In the genomic region with DNA sequence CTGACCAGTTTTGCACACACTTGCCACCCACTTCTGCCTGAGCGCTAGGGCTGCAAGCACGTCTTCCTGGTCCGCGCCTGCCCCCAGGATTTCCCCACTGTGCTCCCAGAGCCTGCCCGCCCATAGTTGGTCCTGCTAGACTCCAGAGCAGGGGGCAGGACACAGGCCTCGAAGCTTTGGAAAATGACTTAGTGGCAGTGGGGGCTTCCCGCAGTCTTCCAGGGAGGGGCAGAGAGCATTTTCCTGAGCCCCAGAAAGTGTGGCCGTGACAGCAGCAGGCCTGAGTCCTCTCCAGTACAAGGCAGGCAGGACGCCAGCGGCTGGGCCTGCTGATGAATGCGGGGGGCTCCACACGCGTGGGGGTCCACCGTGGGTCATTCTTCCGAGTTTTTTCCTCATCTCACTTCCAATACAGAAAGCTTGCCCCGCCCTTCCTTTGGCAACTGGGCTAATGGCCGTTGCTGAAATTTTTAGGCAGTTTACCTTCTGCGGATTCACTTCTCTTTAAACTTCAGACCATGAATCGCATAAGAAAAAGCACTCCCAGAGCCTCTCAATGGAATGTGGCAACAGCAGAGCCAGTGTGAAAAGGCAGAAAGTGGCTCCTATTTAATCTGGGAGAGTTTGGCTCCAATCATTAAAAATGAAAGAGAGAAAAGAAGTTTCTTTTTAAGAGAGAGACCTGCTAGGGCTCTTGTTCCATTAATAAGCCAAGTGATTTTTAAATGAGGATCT, we compare ENCODE assay signal across 27 cellular contexts.
"Had no signal": no experiment of that assay in that cellular context is flagged by ENCODE, and none has a peak within 500 bp of the region (broad histone marks: within the 10 kb centered on the region; RNA-seq: fewer than 3 reads in every experiment).

No MANE protein-coding gene starts in this region.

- H3K27ac ChIP-seq: ascending aorta, brain microvascular endothelial cell, cardiac muscle cell had no signal

- H3K9me3 ChIP-seq: ascending aorta had no signal

- H3K27me3 ChIP-seq: ascending aorta, brain microvascular endothelial cell, cardiac muscle cell had no signal

- DNase-seq: activated CD4-positive, alpha-beta memory T cell treated with anti-CD3 and anti-CD28 coated beads for 36 hours; activated CD4-positive, alpha-beta T cell treated with anti-CD3 and anti-CD28 coated beads, Interleukin-2, amount 10 ng/mL, durations not matched to agents 7 days and 5 days; activated CD4-positive, CD25-positive, alpha-beta regulatory T cell; activated CD8-positive, alpha-beta memory T cell treated with anti-CD3 and anti-CD28 coated beads for 24 hours; activated effector memory CD4-positive, alpha-beta T cell treated with anti-CD3 and anti-CD28 coated beads, Interleukin-2, amount 50 U/mL, for 16 hours; activated naive CD4-positive, alpha-beta T cell treated with Interleukin-2 at 50 U/mL for 16 hours; activated naive CD8-positive, alpha-beta T cell treated with anti-CD3 and anti-CD28 coated beads, Interleukin-2, amount 50 U/mL, for 24 hours; activated T-cell treated with anti-CD3 and anti-CD28 coated beads, Interleukin-2, amount 50 U/mL, for 4 hours; amniotic stem cell; brain microvascular endothelial cell; Kasumi-1; NCI-H1048; NCI-H146; NCI-H187 treated with DMSO at 0.1 percent for 48 hours; NCI-H2081 treated with DMSO at 0.1 percent for 48 hours; NCI-H2171 treated with DMSO at 0.1 percent for 48 hours; NCI-H226; NCI-H526; NCI-H82; OCI-M1; SIG-M5; T-cell; T-helper 2 cell; T1000 had no signal

- H3K36me3 ChIP-seq: ascending aorta, brain microvascular endothelial cell, cardiac muscle cell had no signal

- H3K4me1 ChIP-seq: ascending aorta had no signal

- H3K4me3 ChIP-seq: ascending aorta, cardiac muscle cell had no signal

- ATAC-seq: activated naive CD4-positive, alpha-beta T cell treated with anti-CD3 and anti-CD28 coated beads, Interleukin-2, amount 50 U/mL, for 72 hours; activated naive CD8-positive, alpha-beta T cell treated with anti-CD3 and anti-CD28 coated beads, Interleukin-2, amount 50 U/mL, for 24 hours; activated T-cell treated with anti-CD3 and anti-CD28 coated beads, Interleukin-2, amount 50 U/mL, for 4 hours; T-cell had no signal
